26 cellular contexts compared by ENCODE assay signal in genomic region chr7:96026006-96026405, GRCh38.
A peak's percentile ranks its signal among the peaks of the same experiment; 100 is the strongest.
DNase-seq lines count a peak whose midpoint lies in the region; ATAC-seq and TF ChIP-seq lines count a peak whose summit lies in the region.
"Had no signal": no experiment of that assay in that cellular context is flagged by ENCODE, and none has a peak within 500 bp of the region (broad histone marks: within the 10 kb centered on the region; RNA-seq: fewer than 3 reads in every experiment).

No MANE protein-coding gene starts in this region.

- peak; percentile 22 for DNase-seq in AG09319 (ENCODE audit: extremely low read depth, low read depth)
- peak; percentile 5 for DNase-seq in GM23248
- peak; percentile 62 for DNase-seq in dedifferentiated amniotic fluid mesenchymal stem cell (ENCODE audit: extremely low spot score)
- no peak for DNase-seq in osteocyte (ENCODE audit: extremely low spot score, unreplicated experiment)
- DNase-seq in iPS-NIHi7 (ENCODE audit: extremely low spot score), result no peak
- DNase-seq in activated CD4-positive, alpha-beta T cell treated with anti-CD3 and anti-CD28 coated beads, Interleukin-2, amount 50 U/mL, for 48 hours, result no peak
- DNase-seq in Right ventricle myocardium superior, result no peak
- DNase-seq in anterior cingulate cortex (lab: John Stamatoyannopoulos, UW), result no peak
- DNase-seq: CD4-positive, CD25-positive, alpha-beta regulatory T cell; DMS153; DND-41; GOT3; HFFc6; NCI-H1092 treated with DMSO at 0.1 percent for 48 hours; NCI-H1436; NCI-H187 treated with DMSO at 0.1 percent for 48 hours; NCI-H2107; NCI-H524; NCI-H774; PC-9; T-helper 1 cell had no signal

- ATAC-seq in Right ventricle myocardium superior (ENCODE audit: poor library complexity), result no peak
- ATAC-seq: Right ventricle myocardium inferior had no signal

- peaks cover 15% of the 10 kb centered on the region for H3K4me1 Mint-ChIP-seq in osteocyte (ENCODE audit: unreplicated experiment)
- H3K4me1 Mint-ChIP-seq: CD4-positive, CD25-positive, alpha-beta regulatory T cell; IgD-negative memory B cell had no signal

- H3K9ac ChIP-seq in GM23248, result no peak overlapping the region
- H3K9ac ChIP-seq: KMS-11 had no signal

- no peak overlapping the region for H3K27ac ChIP-seq in GM23248
- H3K27ac ChIP-seq: HL-60, KMS-11, PC-9 had no signal

- H3K9me2 ChIP-seq in GM23248 (ENCODE audit: insufficient read depth), result no peaks in the 10 kb centered on the region; the same call in 1 of the 2 replicates

- H3K4me1 ChIP-seq in GM23248 (ENCODE audit: insufficient read depth), result peaks cover 10% of the 10 kb centered on the region
- H3K4me1 ChIP-seq: HAP-1 had no signal

- H4K20me1 ChIP-seq in GM23248 (ENCODE audit: insufficient read depth), result no peaks in the 10 kb centered on the region

- no peaks in the 10 kb centered on the region for H3K79me2 ChIP-seq in GM23248 (ENCODE audit: insufficient read depth)

- H3K27me3 ChIP-seq in GM23248 (replicated peaks; ENCODE audit: insufficient read depth), result no peaks in the 10 kb centered on the region

- no peaks in the 10 kb centered on the region for H3K9me3 Mint-ChIP-seq in osteocyte (ENCODE audit: unreplicated experiment)
- H3K9me3 Mint-ChIP-seq: IgD-negative memory B cell had no signal

- no peaks in the 10 kb centered on the region for H3K27me3 Mint-ChIP-seq in osteocyte (ENCODE audit: unreplicated experiment)

- TF ChIP-seq CTCF in AG09319 (IDR thresholded peaks at IDR 0.05; ENCODE audit: low read depth, low read length) (no peak), osteocyte (IDR thresholded peaks at IDR 0.05) (no peak)

- no peak overlapping the region for H2AFZ ChIP-seq in GM23248
- H2AFZ ChIP-seq: PC-9 had no signal

- H3K4me3 ChIP-seq in GM23248, result no peak overlapping the region
- H3K4me3 ChIP-seq: HAP-1, PC-9 had no signal

- in situ Hi-C loops in GM23248 (cut with MboI), result no loop called here

- H3K36me3 Mint-ChIP-seq in osteocyte (ENCODE audit: unreplicated experiment), result peaks cover 30% of the 10 kb centered on the region
- H3K36me3 Mint-ChIP-seq: CD4-positive, CD25-positive, alpha-beta regulatory T cell; IgD-negative memory B cell had no signal

- intact Hi-C loops in Right ventricle myocardium superior (cut with DNase I), result no loop called here

- H3F3A ChIP-seq in GM23248 (ENCODE audit: insufficient read depth), result 0 out of 2 replicates have a peak, but pooled peaks cover 11% of the 10 kb centered on the region

- 3 to 6% methylated on average over 2 of the region's 2 CpGs for WGBS in GM23248 (ENCODE audit: low coverage in 1 of 2, low lambda C conversion rate in 2 of 2, missing lambda C conversion rate in 2 of 2), 2 experiments

- H3K27ac Mint-ChIP-seq in osteocyte (ENCODE audit: unreplicated experiment), result peak overlapping the region; percentile 2
- H3K27ac Mint-ChIP-seq: CD4-positive, CD25-positive, alpha-beta regulatory T cell; HFFc6 had no signal

- no peak overlapping the region for H3K4me2 ChIP-seq in GM23248 (ENCODE audit: unreplicated experiment)
- H3K4me2 ChIP-seq: KMS-11, PC-9 had no signal

- H3K4me3 Mint-ChIP-seq in osteocyte (ENCODE audit: unreplicated experiment), result no peak overlapping the region
- H3K4me3 Mint-ChIP-seq: CD4-positive, CD25-positive, alpha-beta regulatory T cell; HFFc6; IgD-negative memory B cell had no signal

- H3K36me3 ChIP-seq in GM23248 (ENCODE audit: low read depth), result no peaks in the 10 kb centered on the region
- H3K36me3 ChIP-seq: HAP-1 had no signal

- H3K9me3 ChIP-seq in GM23248 (ENCODE audit: low read depth), result no peaks in the 10 kb centered on the region
- H3K9me3 ChIP-seq: HAP-1 had no signal

Comparison
In these comparisons a context has a peak if more than half of its experiments do, and no peak if none do; other contexts are left out.
1. DNase-seq: peak in AG09319 (single experiment), GM23248 (single experiment) and dedifferentiated amniotic fluid mesenchymal stem cell (single experiment); none in osteocyte (single experiment), iPS-NIHi7 (single experiment), activated CD4-positive, alpha-beta T cell treated with anti-CD3 and anti-CD28 coated beads, Interleukin-2, amount 50 U/mL, for 48 hours (0 of 2), Right ventricle myocardium superior (single experiment) and anterior cingulate cortex (0 of 58).